In the genomic region with DNA sequence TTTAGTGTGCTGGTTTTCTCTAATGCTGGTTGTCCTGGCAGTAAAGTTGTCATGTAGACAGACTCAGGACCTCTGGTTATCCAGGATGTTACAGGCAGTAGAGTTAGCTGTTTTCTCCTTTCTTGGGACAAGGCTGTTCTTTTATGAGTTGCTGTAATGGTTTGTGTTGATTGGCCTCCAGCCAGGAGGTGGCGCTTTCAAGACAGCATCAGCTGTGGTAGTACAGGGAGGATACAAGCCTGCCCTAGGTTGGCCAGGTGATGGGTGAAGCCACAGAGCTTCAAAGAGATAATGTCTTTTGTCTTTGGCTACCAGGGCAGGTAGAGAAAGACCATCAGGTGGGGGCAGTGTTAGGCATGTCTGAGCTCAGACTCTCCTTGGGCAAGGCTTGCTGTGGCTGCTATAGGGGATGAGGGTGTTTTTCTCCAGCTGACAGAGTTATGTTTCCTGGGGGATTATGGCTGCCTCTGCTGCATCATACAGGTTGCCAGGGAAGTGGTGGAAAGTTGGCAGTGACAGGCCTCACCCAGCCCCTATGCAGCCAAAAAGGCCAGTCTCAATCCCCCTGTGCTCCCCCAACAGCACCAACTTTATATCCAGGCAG, we compare ENCODE assay signal across 8 cellular contexts.
DNase-seq lines count a peak whose midpoint lies in the region; ATAC-seq and TF ChIP-seq lines count a peak whose summit lies in the region.

No MANE protein-coding gene starts in this region.

- peak overlapping the region; percentile 38 for H3K27ac Mint-ChIP-seq in central memory CD8-positive, alpha-beta T cell (ENCODE audit: low read depth)

- no peaks in the 10 kb centered on the region for H3K27me3 ChIP-seq in spleen (replicated peaks in 1 of 7)
- H3K27me3 ChIP-seq in dorsolateral prefrontal cortex, result no peaks in the 10 kb centered on the region

- H3K36me3 Mint-ChIP-seq in central memory CD8-positive, alpha-beta T cell (ENCODE audit: insufficient read depth), result no peaks in the 10 kb centered on the region

- intact Hi-C loops in spleen (cut with DNase I; ENCODE audit: low total_unique reads), result no loop called here
- intact Hi-C loops in dorsolateral prefrontal cortex (cut with DNase I), result no loop called here

- peaks cover 17% of the 10 kb centered on the region for H3K4me1 Mint-ChIP-seq in central memory CD8-positive, alpha-beta T cell

- ATAC-seq in central memory CD8-positive, alpha-beta T cell (replicated peaks; ENCODE audit: extremely low read depth, poor library complexity, severe bottlenecking), result no peak

- no peak overlapping the region for H3K27ac ChIP-seq in spleen
- H3K27ac ChIP-seq in dorsolateral prefrontal cortex, result no peak overlapping the region

- no peaks in the 10 kb centered on the region for H3K27me3 Mint-ChIP-seq in central memory CD8-positive, alpha-beta T cell

- TF ChIP-seq CTCF in spleen (IDR thresholded peaks at IDR 0.05 in 8 of 11, conservative IDR thresholded peaks at IDR 0.05 in 3 of 11) (peak; percentile 16 to 60 (median 45)), dorsolateral prefrontal cortex (IDR thresholded peaks at IDR 0.05 in 54 of 56, conservative IDR thresholded peaks at IDR 0.05 in 2 of 56; ENCODE audit: low read depth in 1 of 56, partially characterized antibody in 56 of 56) (no peak)

- H3K4me1 ChIP-seq in spleen, result no peaks in the 10 kb centered on the region

- no peaks in the 10 kb centered on the region for H3K36me3 ChIP-seq in spleen

- no peaks in the 10 kb centered on the region for H3K9me3 Mint-ChIP-seq in central memory CD8-positive, alpha-beta T cell

- H3K4me3 ChIP-seq in spleen, result no peak overlapping the region
- H3K4me3 ChIP-seq in dorsolateral prefrontal cortex, result no peak overlapping the region

- TF ChIP-seq POLR2A in spleen (IDR thresholded peaks at IDR 0.05), result no peak

- 81 to 92% (median 90%) methylated on average over 1 of the region's 1 CpG; no CpG with 5 or more reads in 1 of the 5 donors for WGBS in spleen, 5 donors

- H3K4me3 Mint-ChIP-seq in central memory CD8-positive, alpha-beta T cell, result no peak overlapping the region

- DNase-seq in A172 (ENCODE audit: low spot score) (peak; percentile 25), H4 (ENCODE audit: low spot score) (peak; percentile 21), T-helper 22 cell (ENCODE audit: low read depth) (peak; percentile 15), spleen (peak; percentile 88), dorsolateral prefrontal cortex (no peak), DMS114 treated with DMSO at 0.1 percent for 48 hours (lab: John Stamatoyannopoulos, UW; ENCODE audit: unreplicated experiment) (no peak), NCI-H2081 treated with DMSO at 0.1 percent for 48 hours (lab: John Stamatoyannopoulos, UW) (no peak)
- DNase-seq in central memory CD8-positive, alpha-beta T cell (ENCODE audit: low spot score in 2 of 2), result peak in 1 of 2 donors; percentile 21

- H3K9me3 ChIP-seq in spleen, result peaks cover 0 to 11% (median 1%) of the 10 kb centered on the region in 8 donors

Comparison
In these comparisons a context has a peak if more than half of its experiments do, and no peak if none do; other contexts are left out.
1. DNase-seq: peak in A172 (single experiment), H4 (single experiment), T-helper 22 cell (single experiment) and spleen (single experiment); none in dorsolateral prefrontal cortex (0 of 10), DMS114 treated with DMSO at 0.1 percent for 48 hours (single experiment) and NCI-H2081 treated with DMSO at 0.1 percent for 48 hours (single experiment).
2. CTCF ChIP-seq: peak in spleen (11 of 11); none in dorsolateral prefrontal cortex (0 of 56).